8 cellular contexts compared by ENCODE assay signal in the genomic region with DNA sequence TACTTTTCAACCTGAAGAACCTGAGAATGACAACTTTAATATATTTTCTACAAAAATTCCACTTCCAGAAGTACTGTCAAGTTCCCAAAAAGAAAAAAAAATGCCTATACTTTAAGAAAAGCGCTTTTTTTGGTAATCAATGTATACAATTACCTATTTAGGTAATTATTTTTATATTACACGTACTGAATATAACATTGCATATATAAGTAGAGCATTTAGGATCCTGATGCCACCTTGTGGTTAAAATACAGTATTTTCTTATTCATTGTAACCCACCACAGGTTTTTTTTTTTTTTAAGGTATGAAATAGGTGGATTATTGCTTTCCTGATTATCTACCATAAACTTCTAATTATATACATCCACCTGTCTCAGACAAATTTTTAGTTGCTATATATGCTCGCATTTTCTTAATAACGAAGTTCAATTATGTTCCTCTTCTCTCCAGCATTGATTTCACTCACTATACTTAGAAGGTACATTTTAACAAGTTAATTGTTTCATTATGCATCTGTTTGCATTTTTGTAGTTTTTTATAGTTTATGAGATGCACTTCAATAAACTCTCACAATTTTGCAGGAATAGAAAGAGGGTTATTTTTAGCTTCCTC. TPM values are rescaled to one million over a fixed set of nuclear protein-coding genes. Genes with fewer than 3 reads are reported as not detected.
DNase-seq lines count a peak whose midpoint lies in the region; ATAC-seq, FAIRE-seq and TF ChIP-seq lines count a peak whose summit lies in the region.

No MANE protein-coding gene starts in this region.

- H3K4me2 ChIP-seq in keratinocyte (ENCODE audit: control insufficient read depth, extremely low read depth, insufficient read depth, low read depth, low read length) = no peak overlapping the region

- in situ Hi-C loops in GM13976 (cut with MboI; ENCODE audit: low sequenced_read_pairs, unreplicated experiment) = loop anchor here (25.0 kb wide), 1 partner anchor 559 kb away; no protein-coding TSS in a partner anchor

- DNase-seq in GM13976 (ENCODE audit: low spot score) (no peak), SKM-1 treated with dmso at 0.1 percent for 144 hours (lab: John Stamatoyannopoulos, UW; ENCODE audit: unreplicated experiment) (peak; percentile 5), keratinocyte (ENCODE audit: low read depth, low spot score) (no peak), iPS-NIHi7 (ENCODE audit: extremely low spot score) (no peak), lower leg skin (ENCODE audit: low spot score in 2 of 2) (no peak)

- H3K9ac ChIP-seq in keratinocyte (ENCODE audit: control insufficient read depth, extremely low read depth, insufficient read depth, low read length) = no peak overlapping the region

- H3K27ac ChIP-seq in keratinocyte (ENCODE audit: control insufficient read depth, insufficient read depth, low read length) = no peak overlapping the region

- H2AFZ ChIP-seq in keratinocyte (ENCODE audit: control insufficient read depth, low read length) = no peak overlapping the region

- no peak for FAIRE-seq in keratinocyte (lab: Jason Lieb, UNC)

- H3K79me2 ChIP-seq in keratinocyte (ENCODE audit: control insufficient read depth, insufficient read depth, low read length) = no peaks in the 10 kb centered on the region

- H3K9me1 ChIP-seq in keratinocyte (ENCODE audit: control insufficient read depth, extremely low read depth, insufficient read depth, low read length) = no peaks in the 10 kb centered on the region

- H3K4me3 ChIP-seq in keratinocyte (ENCODE audit: control insufficient read depth in 2 of 3, extremely low read depth in 1 of 3, insufficient read depth in 2 of 3, low read depth in 1 of 3, low read length in 3 of 3) = no peak overlapping the region
- H3K4me3 ChIP-seq in lower leg skin (ENCODE audit: low read depth, poor library complexity, severe bottlenecking) = no peak overlapping the region

- H4K20me1 ChIP-seq in keratinocyte (ENCODE audit: control insufficient read depth, extremely low read depth, insufficient read depth, low read length) = no peaks in the 10 kb centered on the region

- no peaks in the 10 kb centered on the region for H3K27me3 ChIP-seq in keratinocyte (ENCODE audit: control insufficient read depth, extremely low read depth, insufficient read depth, low read length)

- H3K36me3 ChIP-seq in keratinocyte (ENCODE audit: control insufficient read depth in 2 of 2, extremely low read depth in 1 of 2, insufficient read depth in 2 of 2, low read length in 2 of 2) = no peaks in the 10 kb centered on the region

- intact Hi-C loops in lower leg skin (cut with DNase I; ENCODE audit: low total_unique reads) = no loop called here

- no peak for TF ChIP-seq POLR2A in lower leg skin (IDR thresholded peaks at IDR 0.05)

- dilution Hi-C loops in keratinocyte (cut with MboI; ENCODE audit: extremely low pct_ligation_motif_present, low sequenced_read_pairs) = no loop called here

- no peaks in the 10 kb centered on the region for H3K9me3 ChIP-seq in keratinocyte (ENCODE audit: control insufficient read depth, low read depth, low read length)

- H3K4me1 ChIP-seq in keratinocyte (ENCODE audit: control insufficient read depth, extremely low read depth, insufficient read depth, low read length) = peaks cover 9% of the 10 kb centered on the region

- ATAC-seq in HG03354 (IDR thresholded peaks at IDR 0.05; ENCODE audit: poor library complexity, severe bottlenecking, unreplicated experiment) = peak; percentile 31
- ATAC-seq in HG02623 (IDR thresholded peaks at IDR 0.05; ENCODE audit: unreplicated experiment) = no peak
- ATAC-seq in GM21737 (IDR thresholded peaks at IDR 0.05; ENCODE audit: unreplicated experiment) = no peak

- 36 to 51% methylated on average over 4 of the region's 4 CpGs for WGBS in lower leg skin, 2 donors

- peak; percentile 21 for TF ChIP-seq CTCF in GM13976 (IDR thresholded peaks at IDR 0.05; ENCODE audit: borderline replicate concordance, control extremely low read depth, extremely low read depth, insufficient read depth, missing control alignments)
- TF ChIP-seq CTCF in keratinocyte (optimal IDR thresholded peaks at IDR 0.05 in 1 of 3, IDR thresholded peaks at IDR 0.05 in 1 of 3, conservative IDR thresholded peaks at IDR 0.05 in 1 of 3; ENCODE audit: extremely low read depth in 1 of 3, insufficient read depth in 2 of 3, low read length in 3 of 3) = peak in 2 of 3 experiments; percentile 10 to 26
- no peak for TF ChIP-seq CTCF in lower leg skin (IDR thresholded peaks at IDR 0.05)

RNA-seq across cellular contexts. Expression of gene MAP9, which starts 5.2 kb away (rescaled TPM):
- polyA plus RNA-seq in keratinocyte = 4.7 to 7.4 TPM (median 5.6 TPM) in 3 replicates
- 2.5 TPM for polyA plus RNA-seq in keratinocyte (2011; ENCODE audit: low read depth)
- 4.0 and 7.5 TPM in 2 replicates for polyA plus RNA-seq in keratinocyte (2011; cell fraction: cytosol; rRNA removed)
- 6.0 and 9.4 TPM in 2 replicates for polyA plus RNA-seq in keratinocyte (2011; cell fraction: nucleus; rRNA removed)
- polyA plus RNA-seq in keratinocyte (2012; ENCODE audit: low replicate concordance) = 1.4 and 7.4 TPM in 2 replicates
- 0.52 to 7.7 TPM (median 3.6 TPM) in 3 replicates for polyA minus RNA-seq in keratinocyte
- polyA minus RNA-seq in keratinocyte (2011; cell fraction: cytosol; rRNA and poly(A)+ RNA removed) = 4.4 TPM
- 6.9 and 9.1 TPM in 2 replicates for polyA minus RNA-seq in keratinocyte (2011; cell fraction: nucleus; rRNA and poly(A)+ RNA removed)
- total RNA-seq in lower leg skin = 1 to 10 TPM in 2 of 4 donors, under 1 TPM in 2; 0.15 to 1.8 (median 1.3) TPM

Comparison
In these comparisons a context has a peak if more than half of its experiments do, and no peak if none do; other contexts are left out.
1. CTCF ChIP-seq: peak in GM13976 (single experiment) and keratinocyte (2 of 3); none in lower leg skin (0 of 3).